ENCODE assay signal across 13 cellular contexts in genomic region chr9:121283856-121284732, GRCh38. TPM values are rescaled to one million over a fixed set of nuclear protein-coding genes. Genes with fewer than 3 reads are reported as not detected.
DNase-seq lines count a peak whose midpoint lies in the region; ATAC-seq and TF ChIP-seq lines count a peak whose summit lies in the region.
"Had no signal": no experiment of that assay in that cellular context is flagged by ENCODE, and none has a peak within 500 bp of the region (broad histone marks: within the 10 kb centered on the region; RNA-seq: fewer than 3 reads in every experiment).

No MANE protein-coding gene starts in this region.

- H4K20me1 ChIP-seq in IMR-90 (ENCODE audit: insufficient read depth, low read length), result peaks cover 13% of the 10 kb centered on the region; the same call in 1 of the 2 replicates

- H3K14ac ChIP-seq in IMR-90 (replicated peaks; ENCODE audit: low read depth, low read length), result 0 out of 2 replicates have a peak overlapping the region, but pooled peaks have one; percentile 22

- no peak overlapping the region for H2BK120ac ChIP-seq in IMR-90 (ENCODE audit: low read depth, low read length)

- ATAC-seq in IMR-90 (ENCODE audit: low read depth) (no peak), lower lobe of right lung (no peak), GM19452 (IDR thresholded peaks at IDR 0.05; ENCODE audit: unreplicated experiment) (no peak)
- ATAC-seq: activated CD8-positive, alpha-beta memory T cell treated with anti-CD3 and anti-CD28 coated beads, Interleukin-2, amount 10 ng/mL, durations not matched to agents 7 days and 5 days had no signal

- peaks cover 69% of the 10 kb centered on the region for H3K9me1 ChIP-seq in IMR-90 (ENCODE audit: insufficient read depth, low read length)

- CTCF ChIA-PET in IMR-90 (lab: Yijun Ruan, JAX), result no interaction called here

- H4K91ac ChIP-seq in IMR-90 (ENCODE audit: insufficient read depth, low read depth, low read length), result no peak overlapping the region

- peaks cover 53 to 93% of the 10 kb centered on the region in 2 experiments for H3K79me1 ChIP-seq in IMR-90 (ENCODE audit: low read depth in 1 of 2, low read length in 2 of 2)

- POLR2A ChIA-PET in IMR-90 (lab: Charles Lee; ENCODE audit: unreplicated experiment), result no interaction called here

- no TSS peak for BruUV-seq in IMR-90 (replicated peaks; lab: Mats Ljungman, UMichigan)

- H4K5ac ChIP-seq in IMR-90 (ENCODE audit: low read depth, low read length), result no peak overlapping the region

- H3K56ac ChIP-seq in IMR-90 (ENCODE audit: extremely low read depth, insufficient read depth, low read length), result no peak overlapping the region

- in situ Hi-C loops in IMR-90 (cut with MboI; ENCODE audit: low sequenced_read_pairs), result no loop called here

- peak overlapping the region; percentile 96; the same call in 1 of the 2 replicates for H3K4ac ChIP-seq in IMR-90 (ENCODE audit: low read depth, low read length)

- H3K9ac ChIP-seq in IMR-90 (ENCODE audit: low read depth, low read length) (no peak overlapping the region), stomach smooth muscle (ENCODE audit: low read length in 2 of 2) (peak overlapping the region; percentile 58 to 71)

- 0 out of 2 replicates have a peak overlapping the region, but pooled peaks have one; percentile 53 for H2BK20ac ChIP-seq in IMR-90 (ENCODE audit: low read depth, low read length)

- no peak overlapping the region for H3K4me2 ChIP-seq in IMR-90 (ENCODE audit: low read depth, low read length)
- H3K4me2 ChIP-seq: SK-N-SH had no signal

- dilution Hi-C loops in IMR-90 (cut with HindIII; ENCODE audit: low sequenced_read_pairs, unreplicated experiment), result no loop called here

- no peak overlapping the region for H2BK15ac ChIP-seq in IMR-90 (ENCODE audit: low read depth, low read length)

- no peak for TF ChIP-seq POLR2A in IMR-90 (IDR thresholded peaks at IDR 0.05; ENCODE audit: low read depth, low read length)

- no peak overlapping the region for H3K27ac ChIP-seq in IMR-90 (ENCODE audit: insufficient read depth, low read length)
- H3K27ac ChIP-seq in angular gyrus (ENCODE audit: low read depth, low read length), result peak overlapping the region; percentile 58
- peak overlapping the region; percentile 93 for H3K27ac ChIP-seq in lower lobe of right lung
- H3K27ac ChIP-seq in stomach smooth muscle (ENCODE audit: low read length), result peak overlapping the region; percentile 100

- H3K9me3 ChIP-seq in IMR-90 (ENCODE audit: control insufficient read depth, insufficient read depth, low read length), result no peaks in the 10 kb centered on the region
- H3K9me3 ChIP-seq in lower lobe of right lung, result no peaks in the 10 kb centered on the region
- H3K9me3 ChIP-seq in stomach smooth muscle (ENCODE audit: control insufficient read depth in 2 of 2, low read length in 2 of 2), result no peaks in the 10 kb centered on the region
- H3K9me3 ChIP-seq: SK-N-SH had no signal

- H2BK5ac ChIP-seq in IMR-90 (ENCODE audit: low read depth, low read length, poor library complexity, severe bottlenecking), result no peak overlapping the region

- peaks cover 41% of the 10 kb centered on the region for H3K36me3 ChIP-seq in IMR-90 (ENCODE audit: control insufficient read depth, insufficient read depth, low read length)
- peaks cover 5% of the 10 kb centered on the region for H3K36me3 ChIP-seq in lower lobe of right lung
- peaks cover 4 to 11% of the 10 kb centered on the region in 2 donors for H3K36me3 ChIP-seq in stomach smooth muscle (ENCODE audit: control insufficient read depth in 2 of 2, insufficient read depth in 2 of 2, low read length in 2 of 2)

- intact Hi-C loops in IMR-90 (cut with micrococcal nuclease) (no loop called here), lower lobe of right lung (cut with DNase I) (no loop called here)

- no peak overlapping the region for H4K8ac ChIP-seq in IMR-90 (ENCODE audit: low read depth in 2 of 2, low read length in 2 of 2)

- H3K23ac ChIP-seq in IMR-90 (ENCODE audit: low read depth, low read length), result no peak overlapping the region

- H2AK5ac ChIP-seq in IMR-90 (ENCODE audit: low read depth, low read length), result no peak overlapping the region

- no peak overlapping the region for H2AFZ ChIP-seq in IMR-90 (replicated peaks; ENCODE audit: low read length, poor library complexity)

- H3K4me1 ChIP-seq in IMR-90 (ENCODE audit: control insufficient read depth, insufficient read depth, low read length) (peaks cover 63% of the 10 kb centered on the region), lower lobe of right lung (peaks cover 100% of the 10 kb centered on the region), stomach smooth muscle (ENCODE audit: control insufficient read depth, insufficient read depth, low read length) (peaks cover 100% of the 10 kb centered on the region)

- no peak for DNase-seq in IMR-90
- no peak for DNase-seq in lower lobe of right lung
- DNase-seq in activated T-cell treated with anti-CD3 and anti-CD28 coated beads, Interleukin-2, amount 50 U/mL, for 1 hour, result no peak
- no peak for DNase-seq in NCI-H2196 (lab: John Stamatoyannopoulos, UW; ENCODE audit: unreplicated experiment)
- DNase-seq in SW480 (ENCODE audit: low spot score), result no peak
- DNase-seq: activated CD8-positive, alpha-beta memory T cell treated with anti-CD3 and anti-CD28 coated beads, Interleukin-2, amount 10 ng/mL, durations not matched to agents 7 days and 5 days; hippocampal formation; NCI-H2171; retina; SK-N-SH had no signal

- no peak overlapping the region for H3K18ac ChIP-seq in IMR-90 (ENCODE audit: low read depth, low read length)

- H2AK9ac ChIP-seq in IMR-90 (replicated peaks; ENCODE audit: low read depth, low read length, poor library complexity), result no peak overlapping the region

- TF ChIP-seq CTCF in IMR-90 (conservative IDR thresholded peaks at IDR 0.05; ENCODE audit: low read depth, low read length) (no peak), lower lobe of right lung (IDR thresholded peaks at IDR 0.05) (no peak)

- WGBS in IMR-90 (ENCODE audit: extremely low coverage in 2 of 2, insufficient read length in 1 of 2), 2 experiments, result 78% methylated on average over 3 of the region's 11 CpGs; no CpG with 5 or more reads in 1 of the 2 experiments

- no peak for TF ChIP-seq RAD21 in IMR-90 (IDR thresholded peaks at IDR 0.05; ENCODE audit: low read length)

- no peak overlapping the region for H3K4me3 ChIP-seq in IMR-90 (ENCODE audit: insufficient read depth, low read depth, low read length)
- no peak overlapping the region for H3K4me3 ChIP-seq in lower lobe of right lung
- peak overlapping the region in 1 of 2 donors; percentile 35 for H3K4me3 ChIP-seq in stomach smooth muscle (ENCODE audit: low read length in 2 of 2)

- H3K27me3 ChIP-seq in IMR-90 (ENCODE audit: control insufficient read depth, insufficient read depth, low read length) (no peaks in the 10 kb centered on the region), lower lobe of right lung (ENCODE audit: low read depth) (no peaks in the 10 kb centered on the region), stomach smooth muscle (ENCODE audit: control insufficient read depth in 1 of 2, insufficient read depth in 2 of 2, low read length in 2 of 2) (no peaks in the 10 kb centered on the region)

TF ChIP-seq in IMR-90, 13 proteins besides CTCF, POLR2A, EP300 and RAD21:
- TF ChIP-seq FOS (IDR thresholded peaks at IDR 0.05; ENCODE audit: low read depth, low read length), result no peak
- no peak for TF ChIP-seq BHLHE40 (IDR thresholded peaks at IDR 0.05; ENCODE audit: low read depth, low read length)
- no peak for TF ChIP-seq MAFK (IDR thresholded peaks at IDR 0.05; ENCODE audit: low read depth, low read length)
- no peak for TF ChIP-seq RFX5 (IDR thresholded peaks at IDR 0.05; ENCODE audit: low read depth, low read length)
- TF ChIP-seq CEBPB (IDR thresholded peaks at IDR 0.05; ENCODE audit: low read depth, low read length), result no peak
- no peak for TF ChIP-seq MXI1 (IDR thresholded peaks at IDR 0.05; ENCODE audit: borderline replicate concordance, low read depth, low read length)
- TF ChIP-seq ELK1 (IDR thresholded peaks at IDR 0.05; ENCODE audit: borderline replicate concordance, low read depth, low read length), result no peak
- no peak for TF ChIP-seq RCOR1 (IDR thresholded peaks at IDR 0.05; ENCODE audit: insufficient replicate concordance, low read length)
- no peak for TF ChIP-seq USF2 (IDR thresholded peaks at IDR 0.05; ENCODE audit: low read depth, low read length)
- no peak for TF ChIP-seq NFE2L2 (IDR thresholded peaks at IDR 0.05; ENCODE audit: low read depth, low read length)
- TF ChIP-seq SMC3 (IDR thresholded peaks at IDR 0.05; ENCODE audit: low read depth, low read length), result no peak
- TF ChIP-seq MAZ (IDR thresholded peaks at IDR 0.05; ENCODE audit: borderline replicate concordance, low read depth, low read length), result no peak
- no peak for TF ChIP-seq CHD1 (IDR thresholded peaks at IDR 0.05; ENCODE audit: low read depth, low read length)

RNA-seq across cellular contexts. Expression of gene GSN, which starts 16.1 kb away (rescaled TPM):
- total RNA-seq in IMR-90 (2012; rRNA removed), result 461 and 547 TPM in 2 replicates
- polyA plus RNA-seq in IMR-90 (2012; rRNA removed), result 482 and 495 TPM in 2 replicates
- 396 and 740 TPM in 2 replicates for polyA plus RNA-seq in IMR-90 (2012; cell fraction: cytosol; rRNA removed)
- polyA plus RNA-seq in IMR-90 (2012; cell fraction: nucleus; rRNA removed; ENCODE audit: low replicate concordance), result 382 and 609 TPM in 2 replicates
- 388 TPM for total RNA-seq in lower lobe of right lung
